Comparison of ENCODE assay signal across 8 cellular contexts in the genomic region with DNA sequence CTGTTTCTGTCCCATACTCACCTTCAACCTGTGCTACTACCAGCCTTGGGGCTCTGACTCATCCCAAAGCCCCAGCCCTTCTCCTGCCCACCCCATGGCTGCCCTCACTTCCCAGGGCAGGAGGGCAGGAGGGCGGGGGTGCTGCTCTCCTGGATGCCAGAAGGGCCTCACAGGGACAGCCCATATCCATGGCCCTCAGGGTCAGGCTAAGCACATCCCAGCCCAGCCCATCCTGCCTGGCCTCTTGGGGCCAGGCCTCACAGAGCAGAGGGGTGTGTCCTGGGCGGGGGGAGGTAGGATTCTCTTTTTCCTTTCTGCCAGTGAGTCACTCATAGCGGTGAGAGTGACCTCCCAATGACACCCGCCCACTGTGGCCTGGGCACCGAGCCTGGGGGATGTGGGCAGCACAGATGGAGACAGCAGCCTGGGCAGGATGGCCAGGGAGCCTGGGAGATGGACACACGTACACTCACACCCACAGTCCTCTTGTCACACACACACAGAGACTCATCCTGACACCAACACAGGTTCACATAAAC. TPM values are rescaled to one million over a fixed set of nuclear protein-coding genes. Genes with fewer than 3 reads are reported as not detected.
DNase-seq lines count a peak whose midpoint lies in the region; ATAC-seq and TF ChIP-seq lines count a peak whose summit lies in the region.

No MANE protein-coding gene starts in this region.

- H3K4me3 ChIP-seq in MG63 (peak overlapping the region; percentile 67), brain microvascular endothelial cell (ENCODE audit: low read depth, low read length) (peak overlapping the region; percentile 30), testis (no peak overlapping the region), A673 (ENCODE audit: low read depth, low read length, poor library complexity, severe bottlenecking) (no peak overlapping the region)

- H3K36me3 ChIP-seq in MG63 (peaks cover 43% of the 10 kb centered on the region), brain microvascular endothelial cell (replicated peaks) (peaks cover 30% of the 10 kb centered on the region), testis (ENCODE audit: low read depth, missing control alignments) (no peaks in the 10 kb centered on the region), A673 (ENCODE audit: insufficient read depth, low read length, poor library complexity, severe bottlenecking) (peaks cover 9% of the 10 kb centered on the region)

- in situ Hi-C loops in brain microvascular endothelial cell (cut with HindIII; ENCODE audit: low pct_ligation_motif_present, low sequenced_read_pairs) = no loop called here

- peak overlapping the region; percentile 89 for H3K27ac ChIP-seq in brain microvascular endothelial cell
- peak overlapping the region in 1 of 2 donors; percentile 5 for H3K27ac ChIP-seq in testis
- no peak overlapping the region for H3K27ac ChIP-seq in A673 (ENCODE audit: low read depth, low read length, poor library complexity, severe bottlenecking)

- POLR2A ChIA-PET in A673 (lab: Charles Lee; ENCODE audit: low non-redundant PET) = interaction anchor here (0.6 kb wide), 1 partner anchor 97 kb away, joined by 11 read pairs; no protein-coding TSS in a partner anchor

- TF ChIP-seq CTCF in brain microvascular endothelial cell (IDR thresholded peaks at IDR 0.05; ENCODE audit: low read depth, low read length, missing control alignments) = no peak
- no peak for TF ChIP-seq CTCF in testis (IDR thresholded peaks at IDR 0.05)
- no peak for TF ChIP-seq CTCF in A673 (conservative IDR thresholded peaks at IDR 0.05; ENCODE audit: low read depth, low read length)

- H3K27me3 ChIP-seq in MG63 (no peaks in the 10 kb centered on the region), brain microvascular endothelial cell (replicated peaks) (no peaks in the 10 kb centered on the region), testis (no peaks in the 10 kb centered on the region), A673 (replicated peaks; ENCODE audit: insufficient read depth, low read depth, low read length, poor library complexity) (no peaks in the 10 kb centered on the region)

- CTCF ChIA-PET in A673 (lab: Charles Lee) = no interaction called here

- 32% methylated on average over 6 of the region's 6 CpGs; no CpG with 5 or more reads in 1 of the 2 donors for WGBS in testis, 2 donors

- intact Hi-C loops in testis (cut with DNase I; ENCODE audit: low total_unique reads) (no loop called here), A673 (cut with micrococcal nuclease; ENCODE audit: unreplicated experiment) (no loop called here)

- no peak for TF ChIP-seq POLR2A in testis (IDR thresholded peaks at IDR 0.05)

- ATAC-seq in HG03457 (IDR thresholded peaks at IDR 0.05; ENCODE audit: unreplicated experiment) (no peak), GM21529 (IDR thresholded peaks at IDR 0.05; ENCODE audit: unreplicated experiment) (no peak)

- H3K9me3 ChIP-seq in MG63 (no peaks in the 10 kb centered on the region), testis (no peaks in the 10 kb centered on the region), A673 (ENCODE audit: low read depth, low read length, poor library complexity, severe bottlenecking) (no peaks in the 10 kb centered on the region)

- peak; percentile 91 for DNase-seq in AG20443 (ENCODE audit: low spot score)
- peak; percentile 98 for DNase-seq in MG63
- peak; percentile 76 for DNase-seq in brain microvascular endothelial cell
- peak; percentile 98 for DNase-seq in myocyte (ENCODE audit: low read depth)
- no peak for DNase-seq in testis
- no peak for DNase-seq in A673 (ENCODE audit: low spot score)

- BruUV-seq in A673 (replicated peaks; lab: Mats Ljungman, UMichigan) = no TSS peak

- peaks cover 36% of the 10 kb centered on the region for H3K4me1 ChIP-seq in testis
- H3K4me1 ChIP-seq in A673 (ENCODE audit: insufficient read depth, low read length, poor library complexity, severe bottlenecking) = peaks cover 38% of the 10 kb centered on the region

RNA-seq across cellular contexts. Expression of a gene that starts 2.4 kb away (rescaled TPM):
- 109 and 124 TPM in 2 replicates for total RNA-seq in MG63 (2014; rRNA removed; shearing (Covaris generic); ENCODE audit: low replicate concordance)
- total RNA-seq in myocyte (26.4 and 27.5 TPM in 2 replicates), testis (100 to 1,000 TPM; 112 to 126 TPM), A673 (2021) (92.1 and 123 TPM in 2 replicates)
- polyA plus RNA-seq in myocyte (2012) = 15.2 TPM
- polyA plus RNA-seq in testis (ENCODE audit: insufficient read depth, low read depth, low replicate concordance) = 58.1 TPM

RNA-seq across cellular contexts. Expression of a gene that starts 14.5 kb away (rescaled TPM):
- 51.1 and 90.7 TPM in 2 replicates for total RNA-seq in MG63 (2014; rRNA removed; shearing (Covaris generic); ENCODE audit: low replicate concordance)
- total RNA-seq in myocyte = 41.4 and 42.4 TPM in 2 replicates
- polyA plus RNA-seq in myocyte (2012) = 73.1 TPM
- 10 to 100 TPM; 67.7 to 79.6 TPM for total RNA-seq in testis
- 77.6 TPM for polyA plus RNA-seq in testis (ENCODE audit: insufficient read depth, low read depth, low replicate concordance)
- 95.4 and 98.9 TPM in 2 replicates for total RNA-seq in A673 (2021)

RNA-seq across cellular contexts. Expression of a gene that starts 16.6 kb away (rescaled TPM):
- 45.5 and 66.6 TPM in 2 replicates for total RNA-seq in MG63 (2014; rRNA removed; shearing (Covaris generic); ENCODE audit: low replicate concordance)
- total RNA-seq in myocyte = 91.7 and 116 TPM in 2 replicates
- polyA plus RNA-seq in myocyte (2012) = 62.1 TPM
- total RNA-seq in testis = 10 to 100 TPM; 59.9 to 63.2 TPM
- polyA plus RNA-seq in testis (ENCODE audit: insufficient read depth, low read depth, low replicate concordance) = 25.8 TPM
- total RNA-seq in A673 (2021) = 79.8 and 88.3 TPM in 2 replicates

RNA-seq across cellular contexts. Expression of a gene that starts 20.1 kb away (rescaled TPM):
- 30.8 and 65.1 TPM in 2 replicates for total RNA-seq in MG63 (2014; rRNA removed; shearing (Covaris generic); ENCODE audit: low replicate concordance)
- total RNA-seq in myocyte (591 and 791 TPM in 2 replicates), testis (10 to 100 TPM; 51.0 to 66.8 TPM), A673 (2021) (29.5 and 40.9 TPM in 2 replicates)
- 145 TPM for polyA plus RNA-seq in myocyte (2012)
- polyA plus RNA-seq in testis (ENCODE audit: insufficient read depth, low read depth, low replicate concordance) = 20.5 TPM

RNA-seq across cellular contexts. Expression of a gene that starts 30.9 kb away (rescaled TPM):
- total RNA-seq in MG63 (2014; rRNA removed; shearing (Covaris generic); ENCODE audit: low replicate concordance) = 50.1 and 56.3 TPM in 2 replicates
- total RNA-seq in myocyte = 84.4 and 128 TPM in 2 replicates
- 94.5 TPM for polyA plus RNA-seq in myocyte (2012)
- total RNA-seq in testis = 100 to 1,000 TPM; 131 to 160 TPM
- polyA plus RNA-seq in testis (ENCODE audit: insufficient read depth, low read depth, low replicate concordance) = 127 TPM
- 90.6 and 95.7 TPM in 2 replicates for total RNA-seq in A673 (2021)

Comparison
In these comparisons a context has a peak if more than half of its experiments do, and no peak if none do; other contexts are left out.
1. DNase-seq: peak in AG20443 (single experiment), MG63 (single experiment), brain microvascular endothelial cell (single experiment) and myocyte (single experiment); none in testis (single experiment) and A673 (single experiment).
2. H3K4me3 ChIP-seq: peak in MG63 (single experiment) and brain microvascular endothelial cell (single experiment); none in testis (0 of 2) and A673 (single experiment).